Comparison of ENCODE assay signal across 13 cellular contexts in genomic region chr12:88639361-88639760, GRCh38. TPM values are rescaled to one million over a fixed set of nuclear protein-coding genes. Genes with fewer than 3 reads are reported as not detected.
DNase-seq lines count a peak whose midpoint lies in the region; ATAC-seq and TF ChIP-seq lines count a peak whose summit lies in the region.
"Had no signal": no experiment of that assay in that cellular context is flagged by ENCODE, and none has a peak within 500 bp of the region (broad histone marks: within the 10 kb centered on the region; RNA-seq: fewer than 3 reads in every experiment).

No MANE protein-coding gene starts in this region.

- ATAC-seq in HCT116 = no peak
- ATAC-seq in sciatic nerve = peak; percentile 79
- ATAC-seq: K562 had no signal

- H4K20me1 ChIP-seq in HCT116 (ENCODE audit: insufficient read depth) (no peaks in the 10 kb centered on the region), Karpas-422 (ENCODE audit: insufficient read depth, low read depth, low read length) (no peaks in the 10 kb centered on the region)

- no peaks in the 10 kb centered on the region for H3K9me3 ChIP-seq in HCT116 (ENCODE audit: control insufficient read depth in 1 of 2, insufficient read depth in 1 of 2, low read depth in 1 of 2, low read length in 2 of 2)
- H3K9me3 ChIP-seq in HAP-1 = no peaks in the 10 kb centered on the region
- H3K9me3 ChIP-seq in Karpas-422 (ENCODE audit: low read length) = no peaks in the 10 kb centered on the region
- H3K9me3 ChIP-seq: Caco-2, thyroid gland had no signal

- TF ChIP-seq CTCF in HCT116 (IDR thresholded peaks at IDR 0.05 in 2 of 3, conservative IDR thresholded peaks at IDR 0.05 in 1 of 3; ENCODE audit: borderline replicate concordance in 1 of 3, insufficient read depth in 1 of 3, low read depth in 2 of 3, low read length in 2 of 3) = no peak

- H3K4me3 ChIP-seq in HCT116 (replicated peaks in 1 of 2; ENCODE audit: low read depth in 1 of 2, low read length in 2 of 2) = no peak overlapping the region
- H3K4me3 ChIP-seq in HAP-1 = no peak overlapping the region
- no peak overlapping the region for H3K4me3 ChIP-seq in Karpas-422 (ENCODE audit: low read length)
- H3K4me3 ChIP-seq: K562, thyroid gland had no signal

- H3K9me2 ChIP-seq in HCT116 (ENCODE audit: insufficient read depth) (no peaks in the 10 kb centered on the region), Karpas-422 (replicated peaks; ENCODE audit: insufficient read depth, low read length) (no peaks in the 10 kb centered on the region)

- H3K27ac ChIP-seq in HCT116 (ENCODE audit: low read depth, low read length) = no peak overlapping the region
- no peak overlapping the region for H3K27ac ChIP-seq in Karpas-422 (ENCODE audit: low read length)
- H3K27ac ChIP-seq: thyroid gland had no signal

- no peaks in the 10 kb centered on the region for H3K27me3 ChIP-seq in HCT116 (ENCODE audit: insufficient read depth, low read length)
- H3K27me3 ChIP-seq in HAP-1 (ENCODE audit: low read depth) = no peaks in the 10 kb centered on the region
- 0 out of 2 replicates have a peak, but pooled peaks cover 3% of the 10 kb centered on the region for H3K27me3 ChIP-seq in Karpas-422 (ENCODE audit: low read length)
- H3K27me3 ChIP-seq: thyroid gland had no signal

- BruUV-seq in HCT116 (replicated peaks; lab: Mats Ljungman, UMichigan) = no TSS peak

- DNase-seq in HCT116 (ENCODE audit: low read depth, low spot score) (no peak), NCI-H82 treated with DMSO at 0.1 percent for 48 hours (lab: John Stamatoyannopoulos, UW; ENCODE audit: unreplicated experiment) (peak; percentile 41), fibroblast of peridontal ligament (ENCODE audit: extremely low read depth) (peak; percentile 71), sciatic nerve (ENCODE audit: low spot score) (no peak), T-helper 2 cell (no peak), HAP-1 (ENCODE audit: low spot score in 2 of 2) (no peak), Karpas-422 (no peak)
- DNase-seq in stimulated activated naive CD4-positive, alpha-beta T cell (lab: John Stamatoyannopoulos, UW) = no peak
- DNase-seq: Caco-2, cortex of kidney, naive B cell, thyroid gland had no signal

- in situ Hi-C loops in HAP-1 (cut with MboI; ENCODE audit: low sequenced_read_pairs) = no loop called here

- POLR2A ChIA-PET in HCT116 (lab: Charles Lee) = interaction anchor here (1.5 kb wide), 1 partner anchor 281 kb away, joined by 3 read pairs; no protein-coding TSS in a partner anchor

- H3K4me1 ChIP-seq in HCT116 (ENCODE audit: control insufficient read depth in 1 of 2, insufficient read depth in 2 of 2, low read length in 2 of 2) (peaks cover 7 to 12% of the 10 kb centered on the region in 2 experiments; a peak in 2 of 4 replicates), HAP-1 (peaks cover 13% of the 10 kb centered on the region), Karpas-422 (ENCODE audit: low read length) (no peaks in the 10 kb centered on the region)
- H3K4me1 ChIP-seq: Caco-2, thyroid gland had no signal

- TF ChIP-seq RAD21 in HCT116 (IDR thresholded peaks at IDR 0.05; ENCODE audit: low read depth) = no peak

- RAD21 ChIA-PET in HCT116 (lab: Charles Lee; ENCODE audit: low non-redundant PET in 1 of 2, low total read pairs in 2 of 2, uncharacterized antibody in 2 of 2, unreplicated experiment in 2 of 2) = no interaction called here

- CTCF ChIA-PET in HCT116 (lab: Charles Lee) = no interaction called here

- intact Hi-C loops in HCT116 (cut with micrococcal nuclease) = no loop called here
- intact Hi-C loops in sciatic nerve (cut with DNase I) = no loop called here

- H2AFZ ChIP-seq in HCT116 (ENCODE audit: low read depth, low read length, poor library complexity, severe bottlenecking) (peak overlapping the region; percentile 65), Karpas-422 (ENCODE audit: low read length) (no peak overlapping the region)

- TF ChIP-seq POLR2A in HCT116 (IDR thresholded peaks at IDR 0.05; ENCODE audit: borderline replicate concordance, extremely low read depth, insufficient read depth, insufficient read length) = no peak

- no peaks in the 10 kb centered on the region for H3K36me3 ChIP-seq in HCT116 (ENCODE audit: control insufficient read depth in 1 of 2, insufficient read depth in 2 of 2, low read length in 2 of 2)
- H3K36me3 ChIP-seq in HAP-1 (replicated peaks) = no peaks in the 10 kb centered on the region
- no peaks in the 10 kb centered on the region for H3K36me3 ChIP-seq in Karpas-422 (ENCODE audit: insufficient read depth, low read length)
- H3K36me3 ChIP-seq: thyroid gland had no signal

- H3K79me2 ChIP-seq in HCT116 (ENCODE audit: insufficient read depth, low read length) (no peaks in the 10 kb centered on the region), Karpas-422 (ENCODE audit: low read length) (no peaks in the 10 kb centered on the region)

- H3K9ac ChIP-seq in HCT116 (ENCODE audit: low read length) (no peak overlapping the region), Karpas-422 (ENCODE audit: low read length) (no peak overlapping the region)

- H3K4me2 ChIP-seq in HCT116 (ENCODE audit: low read length) (no peak overlapping the region; the same call in 1 of the 2 replicates), Karpas-422 (ENCODE audit: low read depth, low read length, poor library complexity, severe bottlenecking) (no peak overlapping the region)

TF ChIP-seq in HCT116, 20 proteins besides CTCF, POLR2A, EP300 and RAD21:
- TF ChIP-seq TCF7L2 (IDR thresholded peaks at IDR 0.05; ENCODE audit: borderline replicate concordance, extremely low read depth, insufficient read depth, insufficient read length) (peak; percentile 6), ELF1 (IDR thresholded peaks at IDR 0.05; ENCODE audit: borderline replicate concordance, low read depth) (no peak)

RNA-seq across cellular contexts. Expression of gene KITLG, which starts 59.1 kb away (rescaled TPM):
- total RNA-seq in HCT116 (2021; ENCODE audit: unreplicated experiment) (570 TPM), sciatic nerve (32.1 TPM)
- 90.6 and 130 TPM in 2 replicates for polyA plus RNA-seq in HCT116 (2012)
- not detected in 2 replicates for total RNA-seq in Karpas-422 (2014; rRNA removed; shearing (Covaris generic); ENCODE audit: low replicate concordance)

Comparison
In these comparisons a context has a peak if more than half of its experiments do, and no peak if none do; other contexts are left out.
1. DNase-seq: peak in NCI-H82 treated with DMSO at 0.1 percent for 48 hours (single experiment) and fibroblast of peridontal ligament (single experiment); none in HCT116 (single experiment), sciatic nerve (single experiment), T-helper 2 cell (0 of 5), HAP-1 (0 of 2), Karpas-422 (single experiment) and stimulated activated naive CD4-positive, alpha-beta T cell (0 of 6).
2. RNA of gene KITLG, which starts 59.1 kb away (total RNA-seq): 570 TPM in HCT116 (single experiment) and 32.1 TPM in sciatic nerve (single experiment); not detected in Karpas-422; every median in the first group is over 10 times any median in the second.